14 cellular contexts compared by ENCODE assay signal in the genomic region with DNA sequence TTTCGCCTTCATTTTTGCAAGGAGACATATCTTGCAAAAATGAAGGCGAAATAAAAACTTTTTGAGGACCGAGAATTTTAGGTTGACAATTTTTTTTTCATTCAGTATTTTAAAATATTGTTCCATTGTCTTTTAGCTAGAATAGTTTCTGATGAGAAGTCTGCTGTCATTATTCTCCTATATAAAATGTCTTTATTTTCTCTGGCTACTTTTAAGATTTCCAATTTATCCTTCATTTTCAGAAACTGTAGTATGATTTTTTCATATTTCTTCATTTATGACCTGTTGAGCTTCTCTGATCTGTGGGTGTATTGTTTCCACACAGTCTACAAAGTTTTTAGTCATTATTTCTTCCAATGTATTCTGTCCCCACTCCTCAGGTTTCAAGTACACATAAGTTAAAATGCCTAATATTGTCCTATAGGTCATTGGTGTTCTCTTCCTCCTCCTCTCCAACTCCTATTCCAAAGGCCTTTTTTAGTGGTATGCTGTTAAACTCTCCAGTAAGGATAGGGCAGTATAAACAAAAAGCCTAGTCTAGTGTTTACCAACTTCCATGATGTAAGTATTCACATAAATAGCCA. TPM values are rescaled to one million over a fixed set of nuclear protein-coding genes. Genes with fewer than 3 reads are reported as not detected.
DNase-seq lines count a peak whose midpoint lies in the region; ATAC-seq lines count a peak whose summit lies in the region.
"Had no signal": no experiment of that assay in that cellular context is flagged by ENCODE, and none has a peak within 500 bp of the region (broad histone marks: within the 10 kb centered on the region; RNA-seq: fewer than 3 reads in every experiment).

No MANE protein-coding gene starts in this region.

- no peak for ATAC-seq in T-helper 17 cell
- ATAC-seq in GM19328 (IDR thresholded peaks at IDR 0.05; ENCODE audit: unreplicated experiment) = no peak

- no peak overlapping the region for H3K27ac Mint-ChIP-seq in T-helper 17 cell
- H3K27ac Mint-ChIP-seq: nephron progenitor cell had no signal

- peaks cover 9% of the 10 kb centered on the region for H3K36me3 Mint-ChIP-seq in T-helper 17 cell (ENCODE audit: low read depth)

- no peaks in the 10 kb centered on the region for H3K27me3 Mint-ChIP-seq in T-helper 17 cell

- H3K4me3 Mint-ChIP-seq in T-helper 17 cell = no peak overlapping the region
- H3K4me3 Mint-ChIP-seq: nephron progenitor cell had no signal

- no peaks in the 10 kb centered on the region for H3K4me1 Mint-ChIP-seq in T-helper 17 cell
- H3K4me1 Mint-ChIP-seq: nephron progenitor cell had no signal

- DNase-seq in NCI-H82 (lab: John Stamatoyannopoulos, UW) (peak; percentile 7), NCI-H82 treated with DMSO at 0.1 percent for 48 hours (lab: John Stamatoyannopoulos, UW; ENCODE audit: unreplicated experiment) (no peak), M059J (ENCODE audit: low read depth) (peak; percentile 7), SW480 (ENCODE audit: low spot score) (peak; percentile 55), foreskin melanocyte (peak; percentile 4), T-helper 17 cell (no peak), COR-L47 (lab: John Stamatoyannopoulos, UW) (no peak)
- DNase-seq: activated CD4-positive, alpha-beta T cell treated with anti-CD3 and anti-CD28 coated beads for 1 hour; activated T-cell treated with anti-CD3 and anti-CD28 coated beads for 4 hours; colonic mucosa; NCI-H526; nephron progenitor cell; stimulated activated naive CD4-positive, alpha-beta T cell treated with Interleukin-2 at 50 U/mL for 16 hours had no signal

- peaks cover 6% of the 10 kb centered on the region for H3K9me3 ChIP-seq in T-helper 17 cell (ENCODE audit: control insufficient read depth, low read length, poor library complexity, severe bottlenecking)

RNA-seq across cellular contexts. Expression of gene AHI1, which starts 15.7 kb away (rescaled TPM):
- 9.6 and 11.9 TPM in 2 replicates for total RNA-seq in M059J (2014; rRNA removed; shearing (Covaris generic))
- total RNA-seq in T-helper 17 cell = 10 to 100 TPM; 27.6 to 29.0 TPM

Comparison
In these comparisons a context has a peak if more than half of its experiments do, and no peak if none do; other contexts are left out.
1. DNase-seq: peak in NCI-H82 (single experiment), M059J (single experiment), SW480 (single experiment) and foreskin melanocyte (single experiment); none in NCI-H82 treated with DMSO at 0.1 percent for 48 hours (single experiment), T-helper 17 cell (0 of 3) and COR-L47 (single experiment).